In genomic region chr21:44938976-44939531, GRCh38 we compare ENCODE assay signal across 8 cellular contexts. TPM values are rescaled to one million over a fixed set of nuclear protein-coding genes. Genes with fewer than 3 reads are reported as not detected.
DNase-seq lines count a peak whose midpoint lies in the region; ATAC-seq, FAIRE-seq and TF ChIP-seq lines count a peak whose summit lies in the region.

No MANE protein-coding gene starts in this region.

- H3K27me3 ChIP-seq in BLaER1 treated with 17β-estradiol and CSF1 and Interleukin-3, amounts not matched to agents 10 nM and 100 nM: peaks cover 0 to 12% (median under 1%) of the 10 kb centered on the region in 11 experiments; a peak in 4 of 22 replicates
- peaks cover 8% of the 10 kb centered on the region for H3K27me3 ChIP-seq in neural progenitor cell

- H3K36me3 Mint-ChIP-seq in endothelial cell (ENCODE audit: low read depth, unreplicated experiment): peaks cover 6% of the 10 kb centered on the region
- peaks cover 1% of the 10 kb centered on the region for H3K36me3 Mint-ChIP-seq in neural progenitor cell

- H3K36me3 ChIP-seq in BLaER1 treated with 17β-estradiol and CSF1 and Interleukin-3, amounts not matched to agents 10 nM and 100 nM: peaks cover 6 to 49% (median 27%) of the 10 kb centered on the region in 11 experiments
- H3K36me3 ChIP-seq in neural progenitor cell: no peaks in the 10 kb centered on the region

- ATAC-seq in GM21515 (IDR thresholded peaks at IDR 0.05; ENCODE audit: unreplicated experiment) (no peak), GM18870 (IDR thresholded peaks at IDR 0.05; ENCODE audit: unreplicated experiment) (no peak)

- DNase-seq in NB4 (ENCODE audit: low read depth) (no peak), endothelial cell (ENCODE audit: low spot score) (no peak), neural progenitor cell (ENCODE audit: low spot score) (no peak), DMS79 (lab: John Stamatoyannopoulos, UW) (no peak), GM12892 (ENCODE audit: insufficient read length) (no peak)

- H3K4me3 Mint-ChIP-seq in endothelial cell (ENCODE audit: unreplicated experiment) (peak overlapping the region; percentile 91), neural progenitor cell (peak overlapping the region; percentile 92)

- TF ChIP-seq CTCF in NB4 (IDR thresholded peaks at IDR 0.05; ENCODE audit: low read depth, low read length): no peak
- TF ChIP-seq CTCF in endothelial cell (IDR thresholded peaks at IDR 0.05; ENCODE audit: unreplicated experiment): no peak
- no peak for TF ChIP-seq CTCF in neural progenitor cell (IDR thresholded peaks at IDR 0.05)

- H3K9me3 Mint-ChIP-seq in endothelial cell (ENCODE audit: unreplicated experiment) (no peaks in the 10 kb centered on the region), neural progenitor cell (no peaks in the 10 kb centered on the region)

- H3K9ac ChIP-seq in BLaER1 treated with 17β-estradiol and CSF1 and Interleukin-3, amounts not matched to agents 10 nM and 100 nM: peak overlapping the region; percentile 74 to 95 (median 87)
- H3K9ac ChIP-seq in neural progenitor cell: no peak overlapping the region

- H3K4me1 ChIP-seq in BLaER1 treated with 17β-estradiol and CSF1 and Interleukin-3, amounts not matched to agents 10 nM and 100 nM: peaks cover 61 to 90% (median 72%) of the 10 kb centered on the region in 10 experiments
- peaks cover 10% of the 10 kb centered on the region for H3K4me1 ChIP-seq in neural progenitor cell

- peak overlapping the region; percentile 83 to 96 (median 89) for H3K4me3 ChIP-seq in BLaER1 treated with 17β-estradiol and CSF1 and Interleukin-3, amounts not matched to agents 10 nM and 100 nM
- H3K4me3 ChIP-seq in NB4 (ENCODE audit: low read depth, low read length) (peak overlapping the region; percentile 62), neural progenitor cell (peak overlapping the region; percentile 99)

- peak overlapping the region; percentile 96 for H2AFZ ChIP-seq in neural progenitor cell (replicated peaks)

- H3K4me1 Mint-ChIP-seq in endothelial cell (ENCODE audit: unreplicated experiment): peaks cover 17% of the 10 kb centered on the region
- peaks cover 23% of the 10 kb centered on the region for H3K4me1 Mint-ChIP-seq in neural progenitor cell

- peak overlapping the region; percentile 81 to 97 (median 91) for H3K4me2 ChIP-seq in BLaER1 treated with 17β-estradiol and CSF1 and Interleukin-3, amounts not matched to agents 10 nM and 100 nM
- peak overlapping the region; percentile 100 for H3K4me2 ChIP-seq in neural progenitor cell

- H3K27ac ChIP-seq in BLaER1 treated with 17β-estradiol and CSF1 and Interleukin-3, amounts not matched to agents 10 nM and 100 nM: peak overlapping the region; percentile 57 to 88 (median 77); a peak in 21 of 22 replicates
- no peak overlapping the region for H3K27ac ChIP-seq in neural progenitor cell

- H3K27me3 Mint-ChIP-seq in endothelial cell (ENCODE audit: unreplicated experiment): peaks cover 13% of the 10 kb centered on the region
- H3K27me3 Mint-ChIP-seq in neural progenitor cell (ENCODE audit: insufficient read depth, low read depth): peaks cover 11% of the 10 kb centered on the region

- H4K20me1 ChIP-seq in BLaER1 treated with 17β-estradiol and CSF1 and Interleukin-3, amounts not matched to agents 10 nM and 100 nM: peaks cover 35 to 90% (median 56%) of the 10 kb centered on the region in 11 experiments; a peak in 21 of 22 replicates
- H4K20me1 ChIP-seq in neural progenitor cell (ENCODE audit: low read depth): peaks cover 40% of the 10 kb centered on the region

- FAIRE-seq in GM12892 (lab: Jason Lieb, UNC): no peak

- H3K79me2 ChIP-seq in neural progenitor cell (ENCODE audit: low read depth): peaks cover 55% of the 10 kb centered on the region

- no peaks in the 10 kb centered on the region for H3K9me3 ChIP-seq in BLaER1 treated with 17β-estradiol and CSF1 and Interleukin-3, amounts not matched to agents 10 nM and 100 nM (replicated peaks in 1 of 11)
- no peaks in the 10 kb centered on the region for H3K9me3 ChIP-seq in neural progenitor cell (ENCODE audit: low read depth)

- TF ChIP-seq POLR2A in NB4 (IDR thresholded peaks at IDR 0.05; ENCODE audit: extremely low read depth, insufficient read length) (no peak), GM12892 (IDR thresholded peaks at IDR 0.05; ENCODE audit: low read depth, low read length) (no peak)

- H3F3A ChIP-seq in neural progenitor cell (ENCODE audit: low read depth): peaks cover 11% of the 10 kb centered on the region

- H3K27ac Mint-ChIP-seq in endothelial cell (ENCODE audit: unreplicated experiment) (no peak overlapping the region), neural progenitor cell (peak overlapping the region; percentile 82)

RNA-seq across cellular contexts. Expression of gene SLX9, which starts 0.8 kb away (rescaled TPM):
- 13.7 TPM for total RNA-seq in endothelial cell (ENCODE audit: unreplicated experiment)
- total RNA-seq in neural progenitor cell (ENCODE audit: low replicate concordance): 4.7 and 17.1 TPM in 2 replicates
- polyA plus RNA-seq in GM12892 (2012; ENCODE audit: missing spikeins): 6.3 TPM

RNA-seq across cellular contexts. Expression of gene ITGB2, which starts 18.4 kb away (rescaled TPM):
- 21.3 TPM for total RNA-seq in endothelial cell (ENCODE audit: unreplicated experiment)
- total RNA-seq in neural progenitor cell (ENCODE audit: low replicate concordance): 0.09 TPM in 1 of 2 replicates, not detected in the other
- 41.8 TPM for polyA plus RNA-seq in GM12892 (2012; ENCODE audit: missing spikeins)

Comparison
In these comparisons a context has a peak if more than half of its experiments do, and no peak if none do; other contexts are left out.
1. RNA of gene ITGB2, which starts 18.4 kb away (total RNA-seq): 21.3 TPM in endothelial cell (single experiment); 0.09 TPM in neural progenitor cell; every median in the first group is over 10 times any median in the second.
2. Peak in every context shown above with its lines, with median percentiles within 50 percentile points of each other: H3K4me3 ChIP-seq.